ENCODE assay signal across 28 cellular contexts in the genomic region with DNA sequence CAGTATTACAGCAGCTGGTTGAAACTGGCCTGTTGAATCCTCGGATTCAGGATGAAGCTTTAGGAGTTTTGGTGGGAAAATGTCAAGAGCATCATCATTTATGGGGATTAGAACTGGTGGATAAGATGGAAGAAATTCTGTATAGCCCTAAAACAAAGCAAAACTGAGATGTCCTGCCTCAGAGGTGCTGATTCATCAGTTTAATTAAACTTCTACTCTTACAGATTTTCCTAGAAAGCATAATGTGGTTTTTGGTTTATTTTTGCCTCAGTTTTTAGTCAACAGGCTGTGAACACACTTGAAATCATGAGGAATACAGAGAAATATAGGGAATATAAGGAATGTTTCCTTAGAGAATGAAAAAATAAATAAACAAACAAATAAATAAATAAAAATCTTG.
"Had no signal": no experiment of that assay in that cellular context is flagged by ENCODE, and none has a peak within 500 bp of the region (broad histone marks: within the 10 kb centered on the region; RNA-seq: fewer than 3 reads in every experiment).

No MANE protein-coding gene starts in this region.

- H3K36me3 ChIP-seq: esophagus squamous epithelium, gastrocnemius medialis, heart right ventricle, left lung, lower lobe of right lung had no signal

- H3K4me3 Mint-ChIP-seq: effector memory CD8-positive, alpha-beta T cell; endodermal cell; naive thymus-derived CD4-positive, alpha-beta T cell had no signal

- DNase-seq: dermis blood vessel endothelial cell; dorsolateral prefrontal cortex; effector CD8-positive, alpha-beta T cell; effector memory CD8-positive, alpha-beta T cell; endodermal cell; erythroblast; esophagus squamous epithelium; foreskin fibroblast; foreskin melanocyte; gastrocnemius medialis; glutamatergic neuron; head of caudate nucleus; heart right ventricle; hippocampal formation; left cardiac atrium; left lung; left ventricle myocardium superior; lower lobe of right lung; mesenchymal stem cell; midbrain; naive thymus-derived CD4-positive, alpha-beta T cell had no signal

- H3K27ac Mint-ChIP-seq: effector memory CD8-positive, alpha-beta T cell; endodermal cell; naive thymus-derived CD4-positive, alpha-beta T cell had no signal

- H3K9me3 ChIP-seq: gastrocnemius medialis, lower lobe of right lung had no signal

- H3K27ac ChIP-seq: coronary artery, dorsolateral prefrontal cortex, epithelial cell of prostate, esophagus squamous epithelium, gastrocnemius medialis, heart right ventricle, left lung, lower lobe of right lung had no signal

- H3K4me3 ChIP-seq: coronary artery, dorsolateral prefrontal cortex, esophagus squamous epithelium, gastrocnemius medialis, heart right ventricle, left lung, lower lobe of right lung had no signal

- H3K27me3 ChIP-seq: dorsolateral prefrontal cortex, esophagus squamous epithelium, gastrocnemius medialis, heart right ventricle, left lung had no signal

- H3K9me3 Mint-ChIP-seq: effector memory CD8-positive, alpha-beta T cell had no signal

- H3K27me3 Mint-ChIP-seq: effector memory CD8-positive, alpha-beta T cell; naive thymus-derived CD4-positive, alpha-beta T cell had no signal

- FAIRE-seq: colon, endometrium, islet of Langerhans, keratinocyte had no signal

- ATAC-seq: effector memory CD8-positive, alpha-beta T cell; esophagus mucosa; gastrocnemius medialis; heart right ventricle; left cardiac atrium; left lung; left ventricle myocardium superior; lower lobe of right lung; naive thymus-derived CD4-positive, alpha-beta T cell had no signal

- H3K4me1 Mint-ChIP-seq: naive thymus-derived CD4-positive, alpha-beta T cell had no signal

- H3K4me1 ChIP-seq: esophagus squamous epithelium, gastrocnemius medialis, heart right ventricle, left lung, lower lobe of right lung had no signal

- H3K36me3 Mint-ChIP-seq: naive thymus-derived CD4-positive, alpha-beta T cell had no signal
